1 cellular context compared by ENCODE assay signal in the genomic region with DNA sequence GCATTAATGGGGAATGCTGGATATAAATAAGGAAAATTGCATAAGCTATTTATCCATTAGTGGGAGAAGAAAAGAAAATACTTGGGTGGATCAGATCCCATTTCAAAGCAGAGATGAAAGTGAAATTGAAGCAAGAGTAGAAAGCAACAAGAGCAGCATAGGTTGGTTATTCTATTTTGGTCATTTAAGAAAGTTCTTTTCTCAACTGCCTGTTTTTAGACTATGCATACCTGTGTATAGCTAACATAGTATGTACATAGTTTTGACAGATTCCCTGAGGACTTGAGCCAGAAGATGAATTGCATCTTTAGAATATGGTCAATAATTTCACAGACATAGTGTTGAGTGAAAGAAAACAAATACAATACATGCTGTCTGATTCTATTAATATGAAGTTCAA.
TF ChIP-seq lines count a peak whose summit lies in the region.

No MANE protein-coding gene starts in this region.

TF ChIP-seq in HEK293T, 16 proteins besides CTCF, POLR2A, EP300 and RAD21:
- TF ChIP-seq FOXK2 (IDR thresholded peaks at IDR 0.05) (no peak), FOXM1 (IDR thresholded peaks at IDR 0.05; ENCODE audit: borderline replicate concordance) (no peak)
